1 cellular context compared by ENCODE assay signal in genomic region chr7:7181519-7182155, GRCh38.
TF ChIP-seq lines count a peak whose summit lies in the region.

No MANE protein-coding gene starts in this region.

TF ChIP-seq in HepG2, 621 proteins besides CTCF, POLR2A, EP300 and RAD21 (continued from another document and continues in another):
- TF ChIP-seq ZNF281 (CRISPR knock-in tag; IDR thresholded peaks at IDR 0.05; ENCODE audit: borderline replicate concordance) (0 out of 2 replicates have a peak, but pooled peaks have one; percentile 21), KDM3A (CRISPR knock-in tag; IDR thresholded peaks at IDR 0.05; ENCODE audit: low read depth) (no peak), FOXA3 (CRISPR knock-in tag; IDR thresholded peaks at IDR 0.05) (no peak), MBD4 (IDR thresholded peaks at IDR 0.05; ENCODE audit: borderline replicate concordance, low read length) (peak; percentile 17; the same call in 1 of the 2 replicates), ZNF317 (CRISPR knock-in tag; IDR thresholded peaks at IDR 0.05) (peak; percentile 12; the same call in 1 of the 2 replicates), JUN (CRISPR knock-in tag; IDR thresholded peaks at IDR 0.05) (no peak), TSC22D2 (CRISPR knock-in tag; IDR thresholded peaks at IDR 0.05; ENCODE audit: borderline replicate concordance) (peak; percentile 21; the same call in 1 of the 2 replicates), ZBTB21 (CRISPR knock-in tag; IDR thresholded peaks at IDR 0.05) (0 out of 2 replicates have a peak, but pooled peaks have one; percentile 19), ZNF780A (CRISPR knock-in tag; IDR thresholded peaks at IDR 0.05) (no peak), ERF (CRISPR knock-in tag; IDR thresholded peaks at IDR 0.05) (no peak), ZSCAN25 (CRISPR knock-in tag; IDR thresholded peaks at IDR 0.05) (no peak), ZNF572 (CRISPR knock-in tag; IDR thresholded peaks at IDR 0.05) (no peak), TRAFD1 (CRISPR knock-in tag; IDR thresholded peaks at IDR 0.05; ENCODE audit: borderline replicate concordance) (no peak), MXD3 (CRISPR knock-in tag; IDR thresholded peaks at IDR 0.05) (no peak), SRY (CRISPR knock-in tag; IDR thresholded peaks at IDR 0.05) (no peak; the same call in 1 of the 2 replicates), SETDB1 (CRISPR knock-in tag; IDR thresholded peaks at IDR 0.05; ENCODE audit: borderline replicate concordance) (no peak), ZNF703 (CRISPR knock-in tag; IDR thresholded peaks at IDR 0.05; ENCODE audit: borderline replicate concordance) (no peak), ZBTB7A (CRISPR knock-in tag; IDR thresholded peaks at IDR 0.05) (no peak), NR2F6 (IDR thresholded peaks at IDR 0.05) (no peak), NR2F6 (CRISPR knock-in tag; IDR thresholded peaks at IDR 0.05) (no peak), ZNF33A (CRISPR knock-in tag; IDR thresholded peaks at IDR 0.05; ENCODE audit: borderline replicate concordance) (no peak), HIVEP1 (CRISPR knock-in tag; IDR thresholded peaks at IDR 0.05) (no peak), SMAD9 (CRISPR knock-in tag; IDR thresholded peaks at IDR 0.05) (no peak), IKZF4 (CRISPR knock-in tag; IDR thresholded peaks at IDR 0.05; ENCODE audit: borderline replicate concordance, low read depth, not compliant biosample characterization) (peak; percentile 19), BRCA1 (CRISPR knock-in tag; IDR thresholded peaks at IDR 0.05) (no peak; the same call in 1 of the 2 replicates), ZBTB14 (CRISPR knock-in tag; IDR thresholded peaks at IDR 0.05) (no peak), SP5 (CRISPR knock-in tag; IDR thresholded peaks at IDR 0.05; ENCODE audit: borderline replicate concordance, low read depth) (no peak), NR2F2 (IDR thresholded peaks at IDR 0.05; ENCODE audit: borderline replicate concordance, low read depth) (no peak), JUND (CRISPR knock-in tag; IDR thresholded peaks at IDR 0.05) (0 out of 2 replicates have a peak, but pooled peaks have one; percentile 60), SMYD3 (CRISPR knock-in tag; IDR thresholded peaks at IDR 0.05) (no peak), SOX13 (IDR thresholded peaks at IDR 0.05) (no peak), SOX13 (CRISPR knock-in tag; conservative IDR thresholded peaks at IDR 0.05 in 1 of 2, IDR thresholded peaks at IDR 0.05 in 1 of 2) (no peak), SNAPC2 (CRISPR knock-in tag; IDR thresholded peaks at IDR 0.05) (no peak; the same call in 1 of the 2 replicates), KLF15 (CRISPR knock-in tag; IDR thresholded peaks at IDR 0.05; ENCODE audit: borderline replicate concordance) (no peak), NFYC (CRISPR knock-in tag; IDR thresholded peaks at IDR 0.05) (no peak), ZNF574 (CRISPR knock-in tag; IDR thresholded peaks at IDR 0.05) (no peak), ZFY (CRISPR knock-in tag; IDR thresholded peaks at IDR 0.05) (no peak), PPARG (CRISPR knock-in tag; conservative IDR thresholded peaks at IDR 0.05) (no peak), ZNF775 (CRISPR knock-in tag; IDR thresholded peaks at IDR 0.05; ENCODE audit: borderline replicate concordance) (no peak), ZSCAN12 (CRISPR knock-in tag; IDR thresholded peaks at IDR 0.05) (no peak), ZNF232 (CRISPR knock-in tag; IDR thresholded peaks at IDR 0.05; ENCODE audit: borderline replicate concordance) (no peak), SUZ12 (IDR thresholded peaks at IDR 0.05; ENCODE audit: low read depth, low read length) (no peak), MEF2D (CRISPR knock-in tag; IDR thresholded peaks at IDR 0.05) (no peak)
- TF ChIP-seq, protein P1, sequence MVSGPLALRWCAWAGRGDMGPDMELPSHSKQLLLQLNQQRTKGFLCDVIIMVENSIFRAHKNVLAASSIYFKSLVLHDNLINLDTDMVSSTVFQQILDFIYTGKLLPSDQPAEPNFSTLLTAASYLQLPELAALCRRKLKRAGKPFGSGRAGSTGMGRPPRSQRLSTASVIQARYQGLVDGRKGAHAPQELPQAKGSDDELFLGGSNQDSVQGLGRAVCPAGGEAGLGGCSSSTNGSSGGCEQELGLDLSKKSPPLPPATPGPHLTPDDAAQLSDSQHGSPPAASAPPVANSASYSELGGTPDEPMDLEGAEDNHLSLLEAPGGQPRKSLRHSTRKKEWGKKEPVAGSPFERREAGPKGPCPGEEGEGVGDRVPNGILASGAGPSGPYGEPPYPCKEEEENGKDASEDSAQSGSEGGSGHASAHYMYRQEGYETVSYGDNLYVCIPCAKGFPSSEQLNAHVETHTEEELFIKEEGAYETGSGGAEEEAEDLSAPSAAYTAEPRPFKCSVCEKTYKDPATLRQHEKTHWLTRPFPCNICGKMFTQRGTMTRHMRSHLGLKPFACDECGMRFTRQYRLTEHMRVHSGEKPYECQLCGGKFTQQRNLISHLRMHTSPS (CRISPR knock-in tag; IDR thresholded peaks at IDR 0.05; ENCODE audit: low read depth): no peak
- TF ChIP-seq, protein P2, sequence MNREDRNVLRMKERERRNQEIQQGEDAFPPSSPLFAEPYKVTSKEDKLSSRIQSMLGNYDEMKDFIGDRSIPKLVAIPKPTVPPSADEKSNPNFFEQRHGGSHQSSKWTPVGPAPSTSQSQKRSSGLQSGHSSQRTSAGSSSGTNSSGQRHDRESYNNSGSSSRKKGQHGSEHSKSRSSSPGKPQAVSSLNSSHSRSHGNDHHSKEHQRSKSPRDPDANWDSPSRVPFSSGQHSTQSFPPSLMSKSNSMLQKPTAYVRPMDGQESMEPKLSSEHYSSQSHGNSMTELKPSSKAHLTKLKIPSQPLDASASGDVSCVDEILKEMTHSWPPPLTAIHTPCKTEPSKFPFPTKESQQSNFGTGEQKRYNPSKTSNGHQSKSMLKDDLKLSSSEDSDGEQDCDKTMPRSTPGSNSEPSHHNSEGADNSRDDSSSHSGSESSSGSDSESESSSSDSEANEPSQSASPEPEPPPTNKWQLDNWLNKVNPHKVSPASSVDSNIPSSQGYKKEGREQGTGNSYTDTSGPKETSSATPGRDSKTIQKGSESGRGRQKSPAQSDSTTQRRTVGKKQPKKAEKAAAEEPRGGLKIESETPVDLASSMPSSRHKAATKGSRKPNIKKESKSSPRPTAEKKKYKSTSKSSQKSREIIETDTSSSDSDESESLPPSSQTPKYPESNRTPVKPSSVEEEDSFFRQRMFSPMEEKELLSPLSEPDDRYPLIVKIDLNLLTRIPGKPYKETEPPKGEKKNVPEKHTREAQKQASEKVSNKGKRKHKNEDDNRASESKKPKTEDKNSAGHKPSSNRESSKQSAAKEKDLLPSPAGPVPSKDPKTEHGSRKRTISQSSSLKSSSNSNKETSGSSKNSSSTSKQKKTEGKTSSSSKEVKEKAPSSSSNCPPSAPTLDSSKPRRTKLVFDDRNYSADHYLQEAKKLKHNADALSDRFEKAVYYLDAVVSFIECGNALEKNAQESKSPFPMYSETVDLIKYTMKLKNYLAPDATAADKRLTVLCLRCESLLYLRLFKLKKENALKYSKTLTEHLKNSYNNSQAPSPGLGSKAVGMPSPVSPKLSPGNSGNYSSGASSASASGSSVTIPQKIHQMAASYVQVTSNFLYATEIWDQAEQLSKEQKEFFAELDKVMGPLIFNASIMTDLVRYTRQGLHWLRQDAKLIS (CRISPR knock-in tag; IDR thresholded peaks at IDR 0.05): peak; percentile 84; the same call in 1 of the 2 replicates
- TF ChIP-seq, protein P3, sequence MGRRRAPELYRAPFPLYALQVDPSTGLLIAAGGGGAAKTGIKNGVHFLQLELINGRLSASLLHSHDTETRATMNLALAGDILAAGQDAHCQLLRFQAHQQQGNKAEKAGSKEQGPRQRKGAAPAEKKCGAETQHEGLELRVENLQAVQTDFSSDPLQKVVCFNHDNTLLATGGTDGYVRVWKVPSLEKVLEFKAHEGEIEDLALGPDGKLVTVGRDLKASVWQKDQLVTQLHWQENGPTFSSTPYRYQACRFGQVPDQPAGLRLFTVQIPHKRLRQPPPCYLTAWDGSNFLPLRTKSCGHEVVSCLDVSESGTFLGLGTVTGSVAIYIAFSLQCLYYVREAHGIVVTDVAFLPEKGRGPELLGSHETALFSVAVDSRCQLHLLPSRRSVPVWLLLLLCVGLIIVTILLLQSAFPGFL (CRISPR knock-in tag; IDR thresholded peaks at IDR 0.05): no peak
- TF ChIP-seq, protein P4, sequence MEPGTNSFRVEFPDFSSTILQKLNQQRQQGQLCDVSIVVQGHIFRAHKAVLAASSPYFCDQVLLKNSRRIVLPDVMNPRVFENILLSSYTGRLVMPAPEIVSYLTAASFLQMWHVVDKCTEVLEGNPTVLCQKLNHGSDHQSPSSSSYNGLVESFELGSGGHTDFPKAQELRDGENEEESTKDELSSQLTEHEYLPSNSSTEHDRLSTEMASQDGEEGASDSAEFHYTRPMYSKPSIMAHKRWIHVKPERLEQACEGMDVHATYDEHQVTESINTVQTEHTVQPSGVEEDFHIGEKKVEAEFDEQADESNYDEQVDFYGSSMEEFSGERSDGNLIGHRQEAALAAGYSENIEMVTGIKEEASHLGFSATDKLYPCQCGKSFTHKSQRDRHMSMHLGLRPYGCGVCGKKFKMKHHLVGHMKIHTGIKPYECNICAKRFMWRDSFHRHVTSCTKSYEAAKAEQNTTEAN (CRISPR knock-in tag; conservative IDR thresholded peaks at IDR 0.05): no peak
